8 cellular contexts compared by ENCODE assay signal in genomic region chr17:17971431-17972125, GRCh38. TPM values are rescaled to one million over a fixed set of nuclear protein-coding genes. Genes with fewer than 3 reads are reported as not detected.
DNase-seq lines count a peak whose midpoint lies in the region; ATAC-seq, FAIRE-seq and TF ChIP-seq lines count a peak whose summit lies in the region.

No MANE protein-coding gene starts in this region.

- intact Hi-C loops in kidney (cut with DNase I), result no loop called here

- H3K36me3 ChIP-seq in brain microvascular endothelial cell (replicated peaks) (no peaks in the 10 kb centered on the region), kidney (ENCODE audit: control insufficient read depth in 1 of 2, insufficient read depth in 2 of 2, low read length in 2 of 2) (no peaks in the 10 kb centered on the region)

- H3K9me3 Mint-ChIP-seq in stimulated activated effector memory CD8-positive, alpha-beta T cell treated with anti-CD3 and anti-CD28 coated beads, Interleukin-12 subunit alpha, Interleukin-12 subunit beta, amount 100 ng/mL, for 72 hours, result no peaks in the 10 kb centered on the region

- peak overlapping the region; percentile 64 for H3K27ac ChIP-seq in brain microvascular endothelial cell
- H3K27ac ChIP-seq in kidney (ENCODE audit: low read depth in 2 of 2, low read length in 2 of 2), result peak overlapping the region; percentile 77 to 80

- H3K36me3 Mint-ChIP-seq in stimulated activated effector memory CD8-positive, alpha-beta T cell treated with anti-CD3 and anti-CD28 coated beads, Interleukin-12 subunit alpha, Interleukin-12 subunit beta, amount 100 ng/mL, for 72 hours, result peaks cover 8% of the 10 kb centered on the region

- FAIRE-seq in kidney (lab: Jason Lieb, UNC) (no peak), H54 (lab: Jason Lieb, UNC) (no peak)

- no peaks in the 10 kb centered on the region for H3K27me3 ChIP-seq in brain microvascular endothelial cell (replicated peaks)

- no peaks in the 10 kb centered on the region for H3K9me3 ChIP-seq in kidney (ENCODE audit: control insufficient read depth in 1 of 2, low read length in 2 of 2)

- peak overlapping the region; percentile 83 to 95 for H3K9ac ChIP-seq in kidney (ENCODE audit: low read length in 2 of 2)

- peaks cover 50% of the 10 kb centered on the region for H3K4me1 Mint-ChIP-seq in stimulated activated effector memory CD8-positive, alpha-beta T cell treated with anti-CD3 and anti-CD28 coated beads, Interleukin-12 subunit alpha, Interleukin-12 subunit beta, amount 100 ng/mL, for 72 hours

- in situ Hi-C loops in brain microvascular endothelial cell (cut with HindIII; ENCODE audit: low pct_ligation_motif_present, low sequenced_read_pairs), result no loop called here

- H3K4me1 ChIP-seq in kidney (ENCODE audit: control insufficient read depth in 1 of 2, insufficient read depth in 1 of 2, low read depth in 1 of 2, low read length in 2 of 2), result peaks cover 7 to 19% of the 10 kb centered on the region in 2 donors

- DNase-seq in COLO668 (lab: John Stamatoyannopoulos, UW; ENCODE audit: unreplicated experiment) (peak; percentile 41), NCI-H69 (lab: John Stamatoyannopoulos, UW) (peak; percentile 31), brain microvascular endothelial cell (no peak), kidney (peak; percentile 91), H54 (ENCODE audit: insufficient read length, low spot score) (no peak), D341Med (ENCODE audit: low spot score) (no peak)
- peak in 1 of 2 donors; percentile 66 for DNase-seq in stimulated activated effector memory CD8-positive, alpha-beta T cell treated with anti-CD3 and anti-CD28 coated beads, Interleukin-12 subunit alpha, Interleukin-12 subunit beta, amount 100 ng/mL, for 72 hours (ENCODE audit: low spot score in 2 of 2)

- peak overlapping the region; percentile 88 for H3K4me3 Mint-ChIP-seq in stimulated activated effector memory CD8-positive, alpha-beta T cell treated with anti-CD3 and anti-CD28 coated beads, Interleukin-12 subunit alpha, Interleukin-12 subunit beta, amount 100 ng/mL, for 72 hours

- no peak for TF ChIP-seq POLR2A in H54 (IDR thresholded peaks at IDR 0.05; ENCODE audit: low read depth, low read length)

- TF ChIP-seq CTCF in brain microvascular endothelial cell (IDR thresholded peaks at IDR 0.05; ENCODE audit: low read depth, low read length, missing control alignments) (no peak), kidney (IDR thresholded peaks at IDR 0.05; ENCODE audit: borderline replicate concordance, extremely low read depth, insufficient read depth) (no peak)

- H3K27ac Mint-ChIP-seq in stimulated activated effector memory CD8-positive, alpha-beta T cell treated with anti-CD3 and anti-CD28 coated beads, Interleukin-12 subunit alpha, Interleukin-12 subunit beta, amount 100 ng/mL, for 72 hours, result peak overlapping the region; percentile 95

- ATAC-seq in stimulated activated effector memory CD8-positive, alpha-beta T cell treated with anti-CD3 and anti-CD28 coated beads, Interleukin-12 subunit alpha, Interleukin-12 subunit beta, amount 100 ng/mL, for 72 hours, result no peak
- ATAC-seq in GM19463 (IDR thresholded peaks at IDR 0.05; ENCODE audit: unreplicated experiment), result no peak

- peak overlapping the region; percentile 75 for H3K4me3 ChIP-seq in brain microvascular endothelial cell (ENCODE audit: low read depth, low read length)
- H3K4me3 ChIP-seq in kidney (ENCODE audit: low read length in 2 of 2), result peak overlapping the region; percentile 81 to 85

RNA-seq across cellular contexts. Expression of gene TOM1L2, which starts 0.6 kb away (rescaled TPM):
- total RNA-seq in kidney, result 59.4 TPM
- 28.2 TPM for polyA plus RNA-seq in kidney (ENCODE audit: insufficient read depth, low read depth, low replicate concordance)

RNA-seq across cellular contexts. Expression of gene DRC3, which starts 1.1 kb away (rescaled TPM):
- 17.3 TPM for total RNA-seq in kidney
- polyA plus RNA-seq in kidney (ENCODE audit: insufficient read depth, low read depth, low replicate concordance), result 8.6 TPM

Comparison
In these comparisons a context has a peak if more than half of its experiments do, and no peak if none do; other contexts are left out.
1. DNase-seq: peak in COLO668 (single experiment), NCI-H69 (single experiment) and kidney (single experiment); none in brain microvascular endothelial cell (single experiment), H54 (single experiment) and D341Med (single experiment).